18 cellular contexts compared by ENCODE assay signal in the genomic region with DNA sequence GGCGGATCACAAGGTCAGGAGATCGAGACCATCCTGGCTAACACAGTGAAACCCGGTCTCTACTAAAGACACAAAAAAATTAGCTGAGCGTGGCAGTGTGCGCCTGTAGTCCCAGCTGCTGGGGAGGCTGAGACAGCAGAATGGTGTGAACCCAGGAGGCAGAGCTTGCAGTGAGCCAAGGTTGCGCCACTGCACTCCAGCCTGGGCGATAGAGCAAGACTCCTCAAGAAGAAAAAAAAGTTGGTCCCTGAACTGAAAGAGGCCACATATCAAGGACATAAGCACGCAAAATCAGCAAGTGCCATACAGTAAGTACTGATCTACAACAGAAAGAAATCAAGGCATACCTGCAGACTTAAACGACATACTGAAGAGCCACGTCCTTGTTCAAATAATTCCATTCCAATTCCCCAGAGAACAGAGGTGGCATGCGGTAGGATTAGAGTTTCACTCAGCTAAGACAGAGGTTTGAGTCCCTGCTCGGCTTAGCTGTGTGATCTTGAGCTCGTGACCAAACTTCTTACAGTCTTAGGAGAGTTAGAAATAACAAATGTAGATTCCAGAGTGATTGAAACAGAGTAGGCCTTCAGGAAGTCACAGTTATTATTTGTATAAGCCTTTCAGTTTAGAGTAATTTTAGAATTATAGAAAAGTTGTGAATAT. TPM values are rescaled to one million over a fixed set of nuclear protein-coding genes. Genes with fewer than 3 reads are reported as not detected.
DNase-seq lines count a peak whose midpoint lies in the region; ATAC-seq and TF ChIP-seq lines count a peak whose summit lies in the region.
"Had no signal": no experiment of that assay in that cellular context is flagged by ENCODE, and none has a peak within 500 bp of the region (broad histone marks: within the 10 kb centered on the region; RNA-seq: fewer than 3 reads in every experiment).

No MANE protein-coding gene starts in this region.

- H3K36me3 ChIP-seq in ascending aorta = no peaks in the 10 kb centered on the region
- H3K36me3 ChIP-seq in muscle layer of duodenum (ENCODE audit: control insufficient read depth in 1 of 2, insufficient read depth in 2 of 2, low read length in 2 of 2) = no peaks in the 10 kb centered on the region
- H3K36me3 ChIP-seq in thyroid gland = no peaks in the 10 kb centered on the region
- H3K36me3 ChIP-seq in heart left ventricle = no peaks in the 10 kb centered on the region
- H3K36me3 ChIP-seq: SJSA1 had no signal

- no peaks in the 10 kb centered on the region for H3K27me3 Mint-ChIP-seq in T-helper 2 cell treated with Interferon-gamma antibody and Interleukin-4, amounts not matched to agents 5 μg/mL and 100 μg/mL, for 36 hours (ENCODE audit: low read depth)
- H3K27me3 Mint-ChIP-seq: naive thymus-derived CD8-positive, alpha-beta T cell had no signal

- H3K27ac Mint-ChIP-seq in T-helper 2 cell treated with Interferon-gamma antibody and Interleukin-4, amounts not matched to agents 5 μg/mL and 100 μg/mL, for 36 hours = peak overlapping the region; percentile 47

- peak overlapping the region; percentile 55 to 60 for H3K27ac ChIP-seq in ascending aorta
- H3K27ac ChIP-seq in muscle layer of duodenum (ENCODE audit: low read length) = peak overlapping the region; percentile 42
- no peak overlapping the region for H3K27ac ChIP-seq in thyroid gland
- H3K27ac ChIP-seq in heart left ventricle = peak overlapping the region in 4 of 12 donors; percentile 2 to 65 (median 28)
- H3K27ac ChIP-seq: SJSA1 had no signal

- 57 to 66% methylated on average over 13 of the region's 13 CpGs for WGBS in thyroid gland, 2 donors
- WGBS in heart left ventricle, 4 donors = 85 to 91% (median 89%) methylated on average over 13 of the region's 13 CpGs

- H3K4me3 Mint-ChIP-seq in T-helper 2 cell treated with Interferon-gamma antibody and Interleukin-4, amounts not matched to agents 5 μg/mL and 100 μg/mL, for 36 hours = no peak overlapping the region
- H3K4me3 Mint-ChIP-seq: naive thymus-derived CD8-positive, alpha-beta T cell had no signal

- DNase-seq in T-helper 2 cell treated with Interferon-gamma antibody and Interleukin-4, amounts not matched to agents 5 μg/mL and 100 μg/mL, for 36 hours (ENCODE audit: low spot score) = no peak
- DNase-seq in T-helper 2 cell = no peak
- DNase-seq in ascending aorta (ENCODE audit: low spot score in 2 of 2) = no peak
- DNase-seq in thyroid gland = peak; percentile 53 to 63
- no peak for DNase-seq in heart left ventricle
- DNase-seq: activated T-cell treated with anti-CD3 and anti-CD28 coated beads, Interleukin-2, amount 50 U/mL, for 1 hour; Calu3; effector CD4-positive, alpha-beta T cell; foreskin fibroblast; naive thymus-derived CD8-positive, alpha-beta T cell; NCI-H146; NK-92 treated with Interleukin-12 subunit alpha and Interleukin-12 subunit beta, amount 100 ng/mL, for 24 hours; spleen; tibial artery had no signal

- no peak for TF ChIP-seq POLR2A in thyroid gland (IDR thresholded peaks at IDR 0.05)
- no peak for TF ChIP-seq POLR2A in heart left ventricle (IDR thresholded peaks at IDR 0.05)

- H3K9me3 ChIP-seq in ascending aorta = no peaks in the 10 kb centered on the region
- no peaks in the 10 kb centered on the region for H3K9me3 ChIP-seq in muscle layer of duodenum (ENCODE audit: control insufficient read depth in 1 of 2, low read length in 2 of 2)
- no peaks in the 10 kb centered on the region for H3K9me3 ChIP-seq in thyroid gland
- no peaks in the 10 kb centered on the region for H3K9me3 ChIP-seq in heart left ventricle
- H3K9me3 ChIP-seq: SJSA1, spleen, tibial artery had no signal

- H3K27me3 ChIP-seq in ascending aorta (no peaks in the 10 kb centered on the region), muscle layer of duodenum (ENCODE audit: low read depth, low read length) (no peaks in the 10 kb centered on the region), thyroid gland (no peaks in the 10 kb centered on the region), heart left ventricle (no peaks in the 10 kb centered on the region)
- H3K27me3 ChIP-seq: SJSA1, spleen, tibial artery had no signal

- H3K4me1 ChIP-seq in ascending aorta (peaks cover 9 to 35% of the 10 kb centered on the region in 2 donors), muscle layer of duodenum (ENCODE audit: control insufficient read depth in 1 of 2, insufficient read depth in 2 of 2, low read length in 2 of 2) (peaks cover 20 to 60% of the 10 kb centered on the region in 2 donors), thyroid gland (peaks cover 10 to 19% of the 10 kb centered on the region in 2 donors), heart left ventricle (peaks cover 2 to 88% (median 34%) of the 10 kb centered on the region in 12 donors)

- peaks cover 40% of the 10 kb centered on the region for H3K4me1 Mint-ChIP-seq in T-helper 2 cell treated with Interferon-gamma antibody and Interleukin-4, amounts not matched to agents 5 μg/mL and 100 μg/mL, for 36 hours (ENCODE audit: low read depth)

- intact Hi-C loops in ascending aorta (cut with DNase I) = no loop called here
- intact Hi-C loops in thyroid gland (cut with DNase I) = no loop called here
- intact Hi-C loops in heart left ventricle (cut with DNase I) = no loop called here

- ATAC-seq in HG02759 (IDR thresholded peaks at IDR 0.05; ENCODE audit: unreplicated experiment) = no peak
- no peak for ATAC-seq in HG03439 (IDR thresholded peaks at IDR 0.05; ENCODE audit: unreplicated experiment)
- ATAC-seq in heart left ventricle = no peak
- ATAC-seq: naive thymus-derived CD8-positive, alpha-beta T cell had no signal

- H3K4me3 ChIP-seq in ascending aorta (no peak overlapping the region), muscle layer of duodenum (ENCODE audit: low read depth in 1 of 2, low read length in 2 of 2) (no peak overlapping the region), thyroid gland (replicated peaks in 1 of 3) (no peak overlapping the region), heart left ventricle (no peak overlapping the region)
- H3K4me3 ChIP-seq: SJSA1, spleen, tibial artery had no signal

- H3K9me3 Mint-ChIP-seq in T-helper 2 cell treated with Interferon-gamma antibody and Interleukin-4, amounts not matched to agents 5 μg/mL and 100 μg/mL, for 36 hours = no peaks in the 10 kb centered on the region
- H3K9me3 Mint-ChIP-seq: naive thymus-derived CD8-positive, alpha-beta T cell had no signal

- H3K36me3 Mint-ChIP-seq in T-helper 2 cell treated with Interferon-gamma antibody and Interleukin-4, amounts not matched to agents 5 μg/mL and 100 μg/mL, for 36 hours (ENCODE audit: low read depth) = peaks cover 10% of the 10 kb centered on the region

- no peak for TF ChIP-seq CTCF in ascending aorta (IDR thresholded peaks at IDR 0.05)
- TF ChIP-seq CTCF in thyroid gland (IDR thresholded peaks at IDR 0.05) = no peak
- no peak for TF ChIP-seq CTCF in heart left ventricle (IDR thresholded peaks at IDR 0.05)

RNA-seq across cellular contexts. Expression of a gene that starts 29.2 kb away (rescaled TPM):
- 15.0 TPM for total RNA-seq in ascending aorta
- total RNA-seq in thyroid gland = 10 to 100 TPM; 11.5 to 22.2 (median 17.6) TPM
- total RNA-seq in heart left ventricle = 10 to 100 TPM; 17.0 to 60.4 (median 33.5) TPM
- 10 to 100 TPM in 1 of 2 donors, 1 to 10 TPM in 1; 7.0 to 29.3 TPM for polyA plus RNA-seq in heart left ventricle

Comparison
In these comparisons a context has a peak if more than half of its experiments do, and no peak if none do; other contexts are left out.
1. DNase-seq: peak in thyroid gland (2 of 2); none in T-helper 2 cell treated with Interferon-gamma antibody and Interleukin-4, amounts not matched to agents 5 μg/mL and 100 μg/mL, for 36 hours (single experiment), T-helper 2 cell (0 of 5), ascending aorta (0 of 2) and heart left ventricle (0 of 5).
2. H3K27ac ChIP-seq: peak in ascending aorta (2 of 2) and muscle layer of duodenum (single experiment); none in thyroid gland (0 of 3).